In genomic region chr14:64755661-64756265, GRCh38 we compare ENCODE assay signal across 8 cellular contexts. TPM values are rescaled to one million over a fixed set of nuclear protein-coding genes. Genes with fewer than 3 reads are reported as not detected.
A peak's percentile ranks its signal among the peaks of the same experiment; 100 is the strongest.
DNase-seq lines count a peak whose midpoint lies in the region; ATAC-seq, FAIRE-seq and TF ChIP-seq lines count a peak whose summit lies in the region.

No MANE protein-coding gene starts in this region.

- DNase-seq in GM06990 (ENCODE audit: extremely low read depth, insufficient read length) (peak; percentile 51), SW480 (ENCODE audit: low spot score) (peak; percentile 41), amniotic epithelial cell (ENCODE audit: low read depth) (peak; percentile 58), smooth muscle cell (lab: John Stamatoyannopoulos, UW; ENCODE audit: unreplicated experiment) (no peak), NCI-H2227 (lab: John Stamatoyannopoulos, UW; ENCODE audit: unreplicated experiment) (no peak), kidney (no peak), HuH-7 (ENCODE audit: low spot score) (no peak)

- no peaks in the 10 kb centered on the region for H4K20me1 ChIP-seq in smooth muscle cell (ENCODE audit: low read depth)

- H3K9ac ChIP-seq in smooth muscle cell (ENCODE audit: low read depth) (no peak overlapping the region), kidney (ENCODE audit: low read length in 2 of 2) (no peak overlapping the region)

- no peak overlapping the region for H2AFZ ChIP-seq in smooth muscle cell (ENCODE audit: low read depth)

- H3K27me3 ChIP-seq in GM06990 (replicated peaks; ENCODE audit: control insufficient read depth, insufficient read depth, low read length) = no peaks in the 10 kb centered on the region; the same call in 1 of the 2 replicates
- H3K27me3 ChIP-seq in smooth muscle cell (ENCODE audit: low read depth) = no peaks in the 10 kb centered on the region

- no peaks in the 10 kb centered on the region for H3K79me2 ChIP-seq in smooth muscle cell (ENCODE audit: low read depth)

- H3K27ac ChIP-seq in smooth muscle cell (ENCODE audit: low read depth) (peak overlapping the region; percentile 92), kidney (ENCODE audit: low read depth in 2 of 2, low read length in 2 of 2) (peak overlapping the region in 1 of 2 donors; percentile 5)

- H3K4me1 ChIP-seq in smooth muscle cell (ENCODE audit: low read depth) = peaks cover 16% of the 10 kb centered on the region
- H3K4me1 ChIP-seq in kidney (ENCODE audit: control insufficient read depth in 1 of 2, insufficient read depth in 1 of 2, low read depth in 1 of 2, low read length in 2 of 2) = peaks cover 4 to 15% of the 10 kb centered on the region in 2 donors

- intact Hi-C loops in kidney (cut with DNase I) = no loop called here

- H3K4me3 ChIP-seq in GM06990 (replicated peaks; ENCODE audit: low read depth, low read length) = no peak overlapping the region
- H3K4me3 ChIP-seq in smooth muscle cell = no peak overlapping the region
- H3K4me3 ChIP-seq in kidney (ENCODE audit: low read length in 2 of 2) = no peak overlapping the region

- H3K4me2 ChIP-seq in smooth muscle cell = no peak overlapping the region

- TF ChIP-seq CTCF in GM06990 (IDR thresholded peaks at IDR 0.05; ENCODE audit: insufficient read depth, low read length, poor library complexity, severe bottlenecking) = no peak
- no peak for TF ChIP-seq CTCF in smooth muscle cell (IDR thresholded peaks at IDR 0.05; ENCODE audit: borderline replicate concordance, insufficient read depth, poor library complexity, severe bottlenecking)
- TF ChIP-seq CTCF in kidney (IDR thresholded peaks at IDR 0.05; ENCODE audit: borderline replicate concordance, extremely low read depth, insufficient read depth) = no peak

- no peak for ATAC-seq in GM21423 (IDR thresholded peaks at IDR 0.05; ENCODE audit: unreplicated experiment)

- H3F3A ChIP-seq in smooth muscle cell (ENCODE audit: low read depth) = peaks cover 11% of the 10 kb centered on the region

- FAIRE-seq in kidney (lab: Jason Lieb, UNC) = no peak

- H3K9me3 ChIP-seq in smooth muscle cell (replicated peaks; ENCODE audit: low read depth) = no peaks in the 10 kb centered on the region
- H3K9me3 ChIP-seq in kidney (ENCODE audit: control insufficient read depth in 1 of 2, low read length in 2 of 2) = no peaks in the 10 kb centered on the region

- 69% methylated on average over 10 of the region's 10 CpGs for WGBS in smooth muscle cell (ENCODE audit: low lambda C conversion rate)

- H3K36me3 ChIP-seq in GM06990 (ENCODE audit: control insufficient read depth, insufficient read depth, low read length) (no peaks in the 10 kb centered on the region), smooth muscle cell (ENCODE audit: low read depth) (no peaks in the 10 kb centered on the region), kidney (ENCODE audit: control insufficient read depth in 1 of 2, insufficient read depth in 2 of 2, low read length in 2 of 2) (no peaks in the 10 kb centered on the region)

RNA-seq across cellular contexts. Expression of gene PLEKHG3, which starts 51.5 kb away (rescaled TPM):
- total RNA-seq in smooth muscle cell = 15.6 and 17.6 TPM in 2 replicates
- 18.3 and 21.9 TPM in 2 replicates for polyA plus RNA-seq in smooth muscle cell
- total RNA-seq in kidney = 127 TPM
- 51.9 TPM for polyA plus RNA-seq in kidney (ENCODE audit: insufficient read depth, low read depth, low replicate concordance)

Comparison
In these comparisons a context has a peak if more than half of its experiments do, and no peak if none do; other contexts are left out.
1. DNase-seq: peak in GM06990 (single experiment), SW480 (single experiment) and amniotic epithelial cell (single experiment); none in smooth muscle cell (single experiment), NCI-H2227 (single experiment), kidney (single experiment) and HuH-7 (single experiment).